ENCODE assay signal across 40 cellular contexts in genomic region chr14:67397536-67397935, GRCh38. TPM values are rescaled to one million over a fixed set of nuclear protein-coding genes. Genes with fewer than 3 reads are reported as not detected.
"Had no signal": no experiment of that assay in that cellular context is flagged by ENCODE, and none has a peak within 500 bp of the region (broad histone marks: within the 10 kb centered on the region; RNA-seq: fewer than 3 reads in every experiment).

No MANE protein-coding gene starts in this region.

- H3K27ac ChIP-seq: ascending aorta, cardiac muscle cell, VCaP had no signal

- H3K27ac Mint-ChIP-seq: activated B cell treated with CpG ODN at 0.5 μM for 24 hours; activated CD4-positive, alpha-beta memory T cell treated with anti-CD3 and anti-CD28 coated beads for 36 hours; activated CD4-positive, alpha-beta T cell treated with anti-CD3 and anti-CD28 coated beads, Interleukin-2, amount 10 ng/mL, durations not matched to agents 24 days and 14 days; activated CD8-positive, alpha-beta T cell treated with anti-CD3 and anti-CD28 coated beads for 36 hours; activated naive CD4-positive, alpha-beta T cell treated with anti-CD3 and anti-CD28 coated beads for 36 hours; activated naive CD4-positive, alpha-beta T cell treated with anti-CD3 and anti-CD28 coated beads, Interleukin-2, amount 50 U/mL, for 24 hours; activated naive CD8-positive, alpha-beta T cell; activated naive CD8-positive, alpha-beta T cell treated with anti-CD3 and anti-CD28 coated beads, Interleukin-2, amount 10 ng/mL, durations not matched to agents 7 days and 5 days; activated naive CD8-positive, alpha-beta T cell treated with anti-CD3 and anti-CD28 coated beads, Interleukin-2, amount 50 U/mL, for 24 hours; activated T-cell treated with anti-CD3 and anti-CD28 coated beads, Interleukin-2, amount 50 U/mL, for 72 hours; activated T-helper 1 cell treated with anti-CD3 and anti-CD28 coated beads, Interleukin-12 subunit alpha, Interleukin-12 subunit beta, Interleukin-2, Interleukin-4 antibody, amounts not matched to agents 30 ng/mL and 10 ng/mL and 1 ng/mL, durations not matched to agents 14 hours and 24 hours and 36 hours; activated T-helper 17 cell treated with anti-CD3 and anti-CD28 coated beads, Interleukin-2, amount 50 U/mL, for 72 hours; brain; T-helper 1 cell treated with Interleukin-12 subunit alpha and Interleukin-12 subunit beta and Interleukin-4 antibody, amounts not matched to agents 30 μg/mL and 1 μg/mL, for 36 hours; T-helper 2 cell treated with Interferon-gamma antibody and Interleukin-4, amounts not matched to agents 5 μg/mL and 100 μg/mL, for 36 hours had no signal

- H3K27me3 Mint-ChIP-seq: activated CD4-positive, alpha-beta memory T cell treated with anti-CD3 and anti-CD28 coated beads for 36 hours; activated CD8-positive, alpha-beta T cell treated with anti-CD3 and anti-CD28 coated beads for 36 hours; activated naive CD4-positive, alpha-beta T cell treated with anti-CD3 and anti-CD28 coated beads, Interleukin-2, amount 50 U/mL, for 24 hours; activated naive CD8-positive, alpha-beta T cell; activated T-helper 17 cell treated with anti-CD3 and anti-CD28 coated beads, Interleukin-2, amount 50 U/mL, for 72 hours had no signal

- FAIRE-seq: bronchial epithelial cell, TTC549 had no signal

- H3K9me3 ChIP-seq: ascending aorta had no signal

- ATAC-seq: activated CD8-positive, alpha-beta T cell treated with anti-CD3 and anti-CD28 coated beads for 36 hours; activated naive CD8-positive, alpha-beta T cell treated with anti-CD3 and anti-CD28 coated beads, Interleukin-2, amount 50 U/mL, for 24 hours; activated T-cell treated with anti-CD3 and anti-CD28 coated beads, Interleukin-2, amount 50 U/mL, for 4 hours; activated T-cell treated with anti-CD3 and anti-CD28 coated beads, Interleukin-2, amount 50 U/mL, for 72 hours; activated T-helper 17 cell treated with anti-CD3 and anti-CD28 coated beads, Interleukin-2, amount 50 U/mL, for 72 hours had no signal

- H3K4me1 Mint-ChIP-seq: activated B cell treated with CpG ODN at 0.5 μM for 24 hours; activated CD4-positive, alpha-beta T cell treated with anti-CD3 and anti-CD28 coated beads, Interleukin-2, amount 10 ng/mL, durations not matched to agents 24 days and 14 days; activated naive CD4-positive, alpha-beta T cell treated with anti-CD3 and anti-CD28 coated beads, Interleukin-2, amount 50 U/mL, for 24 hours; activated naive CD8-positive, alpha-beta T cell treated with anti-CD3 and anti-CD28 coated beads, Interleukin-2, amount 10 ng/mL, durations not matched to agents 7 days and 5 days; activated naive CD8-positive, alpha-beta T cell treated with anti-CD3 and anti-CD28 coated beads, Interleukin-2, amount 50 U/mL, for 24 hours; activated T-helper 17 cell treated with anti-CD3 and anti-CD28 coated beads, Interleukin-2, amount 50 U/mL, for 72 hours; brain; central memory CD8-positive, alpha-beta T cell had no signal

- H3K9me3 Mint-ChIP-seq: activated CD4-positive, alpha-beta memory T cell treated with anti-CD3 and anti-CD28 coated beads for 36 hours; activated CD4-positive, alpha-beta T cell treated with anti-CD3 and anti-CD28 coated beads, Interleukin-2, amount 10 ng/mL, durations not matched to agents 24 days and 14 days; activated CD8-positive, alpha-beta T cell treated with anti-CD3 and anti-CD28 coated beads for 36 hours; activated naive CD4-positive, alpha-beta T cell treated with anti-CD3 and anti-CD28 coated beads for 36 hours; activated naive CD4-positive, alpha-beta T cell treated with anti-CD3 and anti-CD28 coated beads, Interleukin-2, amount 50 U/mL, for 24 hours; activated naive CD8-positive, alpha-beta T cell treated with anti-CD3 and anti-CD28 coated beads, Interleukin-2, amount 10 ng/mL, durations not matched to agents 7 days and 5 days; activated naive CD8-positive, alpha-beta T cell treated with anti-CD3 and anti-CD28 coated beads, Interleukin-2, amount 50 U/mL, for 24 hours; activated T-cell treated with anti-CD3 and anti-CD28 coated beads, Interleukin-2, amount 50 U/mL, for 72 hours; activated T-helper 1 cell treated with anti-CD3 and anti-CD28 coated beads, Interleukin-12 subunit alpha, Interleukin-12 subunit beta, Interleukin-2, Interleukin-4 antibody, amounts not matched to agents 30 ng/mL and 10 ng/mL and 1 ng/mL, durations not matched to agents 14 hours and 24 hours and 36 hours; activated T-helper 17 cell treated with anti-CD3 and anti-CD28 coated beads, Interleukin-2, amount 50 U/mL, for 72 hours; central memory CD8-positive, alpha-beta T cell; T-helper 1 cell treated with Interleukin-12 subunit alpha and Interleukin-12 subunit beta and Interleukin-4 antibody, amounts not matched to agents 30 μg/mL and 1 μg/mL, for 36 hours; T-helper 2 cell treated with Interferon-gamma antibody and Interleukin-4, amounts not matched to agents 5 μg/mL and 100 μg/mL, for 36 hours had no signal

- H3K4me1 ChIP-seq: ascending aorta had no signal

- DNase-seq: activated B cell treated with CpG ODN at 0.5 μM for 24 hours; activated CD4-positive, alpha-beta memory T cell treated with anti-CD3 and anti-CD28 coated beads for 36 hours; activated CD4-positive, alpha-beta T cell treated with anti-CD3 and anti-CD28 coated beads for 4 hours; activated CD4-positive, alpha-beta T cell treated with anti-CD3 and anti-CD28 coated beads, Interleukin-2, amount 10 ng/mL, durations not matched to agents 24 days and 14 days; activated CD4-positive, alpha-beta T cell treated with anti-CD3 and anti-CD28 coated beads, Interleukin-2, amount 50 U/mL, for 1 hour; activated CD4-positive, alpha-beta T cell treated with anti-CD3 and anti-CD28 coated beads, Interleukin-2, amount 50 U/mL, for 4 hours; activated CD4-positive, CD25-positive, alpha-beta regulatory T cell treated with anti-CD3 and anti-CD28 coated beads, Interleukin-2, amount 50 U/mL, for 72 hours; activated CD8-positive, alpha-beta memory T cell treated with anti-CD3 and anti-CD28 coated beads, Interleukin-2, amount 50 U/mL, for 4 hours; activated CD8-positive, alpha-beta T cell treated with anti-CD3 and anti-CD28 coated beads for 36 hours; activated effector memory CD4-positive, alpha-beta T cell treated with anti-CD3 and anti-CD28 coated beads, Interleukin-2, amount 50 U/mL, for 16 hours; activated gamma-delta T cell treated with Interleukin-2 at 50 U/mL for 16 hours; activated naive CD4-positive, alpha-beta T cell; activated naive CD4-positive, alpha-beta T cell treated with anti-CD3 and anti-CD28 coated beads for 36 hours; activated naive CD8-positive, alpha-beta T cell treated with anti-CD3 and anti-CD28 coated beads, Interleukin-2, amount 10 ng/mL, durations not matched to agents 7 days and 5 days; activated naive CD8-positive, alpha-beta T cell treated with anti-CD3 and anti-CD28 coated beads, Interleukin-2, amount 50 U/mL, for 24 hours; activated T-cell treated with anti-CD3 and anti-CD28 coated beads for 4 hours; activated T-cell treated with anti-CD3 and anti-CD28 coated beads, Interleukin-2, amount 50 U/mL, for 1 hour; activated T-cell treated with anti-CD3 and anti-CD28 coated beads, Interleukin-2, amount 50 U/mL, for 4 hours; activated T-cell treated with anti-CD3 and anti-CD28 coated beads, Interleukin-2, amount 50 U/mL, for 72 hours; amygdala; anterior cingulate cortex; caudate nucleus; cerebellar nuclear complex; T-helper 1 cell; T-helper 2 cell; T-helper 9 cell had no signal

- H3K36me3 ChIP-seq: ascending aorta, cardiac muscle cell had no signal

- H3K4me3 Mint-ChIP-seq: activated B cell treated with CpG ODN at 0.5 μM for 24 hours; activated CD4-positive, alpha-beta memory T cell treated with anti-CD3 and anti-CD28 coated beads for 36 hours; activated CD4-positive, alpha-beta T cell treated with anti-CD3 and anti-CD28 coated beads, Interleukin-2, amount 10 ng/mL, durations not matched to agents 24 days and 14 days; activated CD8-positive, alpha-beta T cell treated with anti-CD3 and anti-CD28 coated beads for 36 hours; activated naive CD4-positive, alpha-beta T cell treated with anti-CD3 and anti-CD28 coated beads for 36 hours; activated naive CD4-positive, alpha-beta T cell treated with anti-CD3 and anti-CD28 coated beads, Interleukin-2, amount 50 U/mL, for 24 hours; activated naive CD8-positive, alpha-beta T cell; activated naive CD8-positive, alpha-beta T cell treated with anti-CD3 and anti-CD28 coated beads, Interleukin-2, amount 10 ng/mL, durations not matched to agents 7 days and 5 days; activated naive CD8-positive, alpha-beta T cell treated with anti-CD3 and anti-CD28 coated beads, Interleukin-2, amount 50 U/mL, for 24 hours; activated T-cell treated with anti-CD3 and anti-CD28 coated beads, Interleukin-2, amount 50 U/mL, for 4 hours; activated T-cell treated with anti-CD3 and anti-CD28 coated beads, Interleukin-2, amount 50 U/mL, for 72 hours; activated T-helper 1 cell treated with anti-CD3 and anti-CD28 coated beads, Interleukin-12 subunit alpha, Interleukin-12 subunit beta, Interleukin-2, Interleukin-4 antibody, amounts not matched to agents 30 ng/mL and 10 ng/mL and 1 ng/mL, durations not matched to agents 14 hours and 24 hours and 36 hours; activated T-helper 17 cell treated with anti-CD3 and anti-CD28 coated beads, Interleukin-2, amount 50 U/mL, for 72 hours; brain; central memory CD8-positive, alpha-beta T cell; T-helper 1 cell treated with Interleukin-12 subunit alpha and Interleukin-12 subunit beta and Interleukin-4 antibody, amounts not matched to agents 30 μg/mL and 1 μg/mL, for 36 hours; T-helper 2 cell treated with Interferon-gamma antibody and Interleukin-4, amounts not matched to agents 5 μg/mL and 100 μg/mL, for 36 hours had no signal

- H3K4me3 ChIP-seq: ascending aorta, cardiac muscle cell had no signal

- H3K27me3 ChIP-seq: ascending aorta, cardiac muscle cell had no signal

- H3K36me3 Mint-ChIP-seq: activated CD4-positive, alpha-beta memory T cell treated with anti-CD3 and anti-CD28 coated beads for 36 hours; activated naive CD4-positive, alpha-beta T cell treated with anti-CD3 and anti-CD28 coated beads, Interleukin-2, amount 50 U/mL, for 24 hours; activated naive CD8-positive, alpha-beta T cell; activated naive CD8-positive, alpha-beta T cell treated with anti-CD3 and anti-CD28 coated beads, Interleukin-2, amount 10 ng/mL, durations not matched to agents 7 days and 5 days; brain had no signal

RNA-seq across cellular contexts. Expression of gene PLEK2, which starts 14.4 kb away (rescaled TPM):
- total RNA-seq: activated B cell treated with CpG ODN at 0.5 μM for 24 hours, chondrocyte had no signal
